In genomic region chr2:238696323-238696722, GRCh38 we compare ENCODE assay signal across 26 cellular contexts.
"Had no signal": no experiment of that assay in that cellular context is flagged by ENCODE, and none has a peak within 500 bp of the region (broad histone marks: within the 10 kb centered on the region; RNA-seq: fewer than 3 reads in every experiment).

No MANE protein-coding gene starts in this region.

- H3K4me3 ChIP-seq: adrenal gland, body of pancreas, cardiac muscle cell, heart right ventricle, psoas muscle, tibial nerve had no signal

- H3K4me1 Mint-ChIP-seq: activated B cell treated with CpG ODN at 0.5 μM for 24 hours; activated CD4-positive, alpha-beta T cell treated with anti-CD3 and anti-CD28 coated beads for 36 hours; naive thymus-derived CD4-positive, alpha-beta T cell had no signal

- H3K4me1 ChIP-seq: adrenal gland, body of pancreas, foreskin keratinocyte, parathyroid adenoma, psoas muscle had no signal

- H3K79me2 ChIP-seq: parathyroid adenoma had no signal

- DNase-seq: activated B cell treated with CpG ODN at 0.5 μM for 24 hours; activated CD4-positive, alpha-beta T cell treated with anti-CD3 and anti-CD28 coated beads for 36 hours; activated CD4-positive, alpha-beta T cell treated with anti-CD3 and anti-CD28 coated beads, Interleukin-2, amount 50 U/mL, for 4 hours; activated naive CD4-positive, alpha-beta T cell; activated T-cell treated with anti-CD3 and anti-CD28 coated beads for 4 hours; activated T-cell treated with anti-CD3 and anti-CD28 coated beads, Interleukin-2, amount 50 U/mL, for 72 hours; aorta; body of pancreas; cortex of kidney; foreskin keratinocyte; heart right ventricle; midbrain; naive thymus-derived CD4-positive, alpha-beta T cell; nucleus accumbens; psoas muscle; stimulated activated CD4-positive, alpha-beta T cell treated with anti-CD3 and anti-CD28 coated beads, Interleukin-15, amount 100 ng/mL, for 24 hours; stimulated activated naive CD4-positive, alpha-beta T cell treated with Interleukin-2 at 50 U/mL for 16 hours; T-helper 1 cell had no signal

- ATAC-seq: activated CD4-positive, alpha-beta T cell treated with anti-CD3 and anti-CD28 coated beads for 36 hours; activated T-cell treated with anti-CD3 and anti-CD28 coated beads, Interleukin-2, amount 50 U/mL, for 72 hours; body of pancreas; foreskin keratinocyte; naive thymus-derived CD4-positive, alpha-beta T cell had no signal

- H3K9me3 ChIP-seq: adrenal gland, body of pancreas, heart right ventricle, psoas muscle, tibial nerve had no signal

- H3K27me3 ChIP-seq: adrenal gland, body of pancreas, cardiac muscle cell, heart right ventricle, tibial nerve had no signal

- H3K27ac ChIP-seq: adrenal gland, body of pancreas, cardiac muscle cell, foreskin keratinocyte, heart right ventricle, parathyroid adenoma, psoas muscle, tibial nerve had no signal

- H3K27me3 Mint-ChIP-seq: activated B cell treated with CpG ODN at 0.5 μM for 24 hours; activated CD4-positive, alpha-beta T cell treated with anti-CD3 and anti-CD28 coated beads for 36 hours; activated naive CD8-positive, alpha-beta T cell had no signal

- H3K27ac Mint-ChIP-seq: activated B cell treated with CpG ODN at 0.5 μM for 24 hours; activated CD4-positive, alpha-beta T cell treated with anti-CD3 and anti-CD28 coated beads for 36 hours; activated naive CD8-positive, alpha-beta T cell; activated T-cell treated with anti-CD3 and anti-CD28 coated beads, Interleukin-2, amount 50 U/mL, for 72 hours; naive thymus-derived CD4-positive, alpha-beta T cell; T-helper 2 cell treated with Interferon-gamma antibody and Interleukin-4, amounts not matched to agents 5 μg/mL and 100 μg/mL, for 36 hours had no signal

- H3K4me3 Mint-ChIP-seq: activated B cell treated with CpG ODN at 0.5 μM for 24 hours; activated CD4-positive, alpha-beta T cell treated with anti-CD3 and anti-CD28 coated beads for 36 hours; activated naive CD8-positive, alpha-beta T cell; activated T-cell treated with anti-CD3 and anti-CD28 coated beads, Interleukin-2, amount 50 U/mL, for 72 hours; naive thymus-derived CD4-positive, alpha-beta T cell; neural crest cell; T-helper 2 cell treated with Interferon-gamma antibody and Interleukin-4, amounts not matched to agents 5 μg/mL and 100 μg/mL, for 36 hours had no signal

- H3K9ac ChIP-seq: parathyroid adenoma had no signal

- H3K9me3 Mint-ChIP-seq: activated B cell treated with CpG ODN at 0.5 μM for 24 hours; activated T-cell treated with anti-CD3 and anti-CD28 coated beads, Interleukin-2, amount 50 U/mL, for 72 hours; naive thymus-derived CD4-positive, alpha-beta T cell; neural crest cell; T-helper 2 cell treated with Interferon-gamma antibody and Interleukin-4, amounts not matched to agents 5 μg/mL and 100 μg/mL, for 36 hours had no signal

- H3K36me3 ChIP-seq: adrenal gland, cardiac muscle cell, heart right ventricle, tibial nerve had no signal

- FAIRE-seq: endothelial cell of umbilical vein had no signal

- H2AFZ ChIP-seq: parathyroid adenoma had no signal

- H3K36me3 Mint-ChIP-seq: activated naive CD8-positive, alpha-beta T cell; naive thymus-derived CD4-positive, alpha-beta T cell had no signal
